Comparison of ENCODE assay signal across 15 cellular contexts in genomic region chr14:87687338-87687876, GRCh38.
"Had no signal": no experiment of that assay in that cellular context is flagged by ENCODE, and none has a peak within 500 bp of the region (broad histone marks: within the 10 kb centered on the region; RNA-seq: fewer than 3 reads in every experiment).

No MANE protein-coding gene starts in this region.

- H3K27ac Mint-ChIP-seq: naive thymus-derived CD8-positive, alpha-beta T cell had no signal

- H3K4me3 Mint-ChIP-seq: naive thymus-derived CD8-positive, alpha-beta T cell had no signal

- H3K36me3 ChIP-seq: gastrocnemius medialis, ovary had no signal

- DNase-seq: effector memory CD4-positive, alpha-beta T cell; gastrocnemius medialis; glutamatergic neuron; islet precursor cell; left colon; mammary epithelial cell; mucosa of descending colon; naive thymus-derived CD8-positive, alpha-beta T cell; ovary; right cardiac atrium; stimulated activated CD4-positive, alpha-beta T cell treated with anti-CD3 and anti-CD28 coated beads, Interleukin-2, amount 100 ng/mL, for 48 hours; stimulated activated naive CD4-positive, alpha-beta T cell treated with Interleukin-2 at 50 U/mL for 16 hours; trophoblast cell had no signal

- H3K27me3 ChIP-seq: gastrocnemius medialis, ovary had no signal

- H3K4me3 ChIP-seq: gastrocnemius medialis, mucosa of descending colon, ovary, smooth muscle cell had no signal

- H3K36me3 Mint-ChIP-seq: naive thymus-derived CD8-positive, alpha-beta T cell had no signal

- H3K4me1 Mint-ChIP-seq: naive thymus-derived CD8-positive, alpha-beta T cell had no signal

- ATAC-seq: esophagus mucosa; gastrocnemius medialis; left colon; mucosa of descending colon; naive thymus-derived CD8-positive, alpha-beta T cell; right cardiac atrium had no signal
